ENCODE assay signal across 36 cellular contexts in genomic region chr4:144654161-144654560, GRCh38. TPM values are rescaled to one million over a fixed set of nuclear protein-coding genes. Genes with fewer than 3 reads are reported as not detected.
"Had no signal": no experiment of that assay in that cellular context is flagged by ENCODE, and none has a peak within 500 bp of the region (broad histone marks: within the 10 kb centered on the region; RNA-seq: fewer than 3 reads in every experiment).

No MANE protein-coding gene starts in this region.

- H3K27me3 Mint-ChIP-seq: central memory CD8-positive, alpha-beta T cell had no signal

- H3K27ac Mint-ChIP-seq: activated B cell treated with CpG ODN at 0.5 μM for 24 hours; activated CD4-positive, alpha-beta memory T cell treated with anti-CD3 and anti-CD28 coated beads for 36 hours; activated CD4-positive, alpha-beta T cell treated with anti-CD3 and anti-CD28 coated beads, Interleukin-2, amount 10 ng/mL, durations not matched to agents 24 days and 14 days; activated CD8-positive, alpha-beta memory T cell treated with anti-CD3 and anti-CD28 coated beads, Interleukin-2, amount 10 ng/mL, durations not matched to agents 7 days and 5 days; activated CD8-positive, alpha-beta T cell treated with anti-CD3 and anti-CD28 coated beads for 36 hours; activated naive CD4-positive, alpha-beta T cell treated with anti-CD3 and anti-CD28 coated beads, Interleukin-2, amount 10 ng/mL, durations not matched to agents 7 days and 5 days; activated naive CD4-positive, alpha-beta T cell treated with anti-CD3 and anti-CD28 coated beads, Interleukin-2, amount 50 U/mL, for 24 hours; activated naive CD8-positive, alpha-beta T cell; activated naive CD8-positive, alpha-beta T cell treated with anti-CD3 and anti-CD28 coated beads, Interleukin-2, amount 10 ng/mL, durations not matched to agents 7 days and 5 days; activated naive CD8-positive, alpha-beta T cell treated with anti-CD3 and anti-CD28 coated beads, Interleukin-2, amount 50 U/mL, for 24 hours; activated T-cell treated with anti-CD3 and anti-CD28 coated beads, Interleukin-2, amount 50 U/mL, for 24 hours; activated T-helper 2 cell treated with anti-CD3 and anti-CD28 coated beads, Interferon-gamma antibody, Interleukin-2, Interleukin-4, amounts not matched to agents 10 μg/mL and 5 μg/mL and 100 μg/mL, durations not matched to agents 14 hours and 24 hours and 36 hours; brain; T-helper 1 cell treated with Interleukin-12 subunit alpha and Interleukin-12 subunit beta and Interleukin-4 antibody, amounts not matched to agents 30 μg/mL and 1 μg/mL, for 36 hours; T-helper 2 cell treated with Interferon-gamma antibody and Interleukin-4, amounts not matched to agents 5 μg/mL and 100 μg/mL, for 36 hours had no signal

- H3K27ac ChIP-seq: ascending aorta, cardiac muscle cell, VCaP had no signal

- H3K27me3 ChIP-seq: ascending aorta had no signal

- H3K4me1 Mint-ChIP-seq: activated B cell treated with CpG ODN at 0.5 μM for 24 hours; activated CD4-positive, alpha-beta T cell treated with anti-CD3 and anti-CD28 coated beads, Interleukin-2, amount 10 ng/mL, durations not matched to agents 24 days and 14 days; activated CD8-positive, alpha-beta memory T cell treated with anti-CD3 and anti-CD28 coated beads, Interleukin-2, amount 10 ng/mL, durations not matched to agents 7 days and 5 days; activated naive CD4-positive, alpha-beta T cell treated with anti-CD3 and anti-CD28 coated beads, Interleukin-2, amount 10 ng/mL, durations not matched to agents 7 days and 5 days; activated naive CD4-positive, alpha-beta T cell treated with anti-CD3 and anti-CD28 coated beads, Interleukin-2, amount 50 U/mL, for 24 hours; activated naive CD8-positive, alpha-beta T cell treated with anti-CD3 and anti-CD28 coated beads, Interleukin-2, amount 10 ng/mL, durations not matched to agents 7 days and 5 days; activated naive CD8-positive, alpha-beta T cell treated with anti-CD3 and anti-CD28 coated beads, Interleukin-2, amount 50 U/mL, for 24 hours; central memory CD8-positive, alpha-beta T cell had no signal

- H3K36me3 ChIP-seq: ascending aorta, cardiac muscle cell had no signal

- H3K9me3 ChIP-seq: ascending aorta had no signal

- H3K4me1 ChIP-seq: ascending aorta had no signal

- H3K9me3 Mint-ChIP-seq: activated B cell treated with CpG ODN at 0.5 μM for 24 hours; activated CD4-positive, alpha-beta memory T cell treated with anti-CD3 and anti-CD28 coated beads for 36 hours; activated CD4-positive, alpha-beta T cell treated with anti-CD3 and anti-CD28 coated beads, Interleukin-2, amount 10 ng/mL, durations not matched to agents 24 days and 14 days; activated CD8-positive, alpha-beta T cell treated with anti-CD3 and anti-CD28 coated beads for 36 hours; activated naive CD4-positive, alpha-beta T cell treated with anti-CD3 and anti-CD28 coated beads, Interleukin-2, amount 10 ng/mL, durations not matched to agents 7 days and 5 days; activated naive CD4-positive, alpha-beta T cell treated with anti-CD3 and anti-CD28 coated beads, Interleukin-2, amount 50 U/mL, for 24 hours; activated naive CD8-positive, alpha-beta T cell treated with anti-CD3 and anti-CD28 coated beads, Interleukin-2, amount 10 ng/mL, durations not matched to agents 7 days and 5 days; activated naive CD8-positive, alpha-beta T cell treated with anti-CD3 and anti-CD28 coated beads, Interleukin-2, amount 50 U/mL, for 24 hours; activated T-cell treated with anti-CD3 and anti-CD28 coated beads, Interleukin-2, amount 50 U/mL, for 24 hours; activated T-helper 2 cell treated with anti-CD3 and anti-CD28 coated beads, Interferon-gamma antibody, Interleukin-2, Interleukin-4, amounts not matched to agents 10 μg/mL and 5 μg/mL and 100 μg/mL, durations not matched to agents 14 hours and 24 hours and 36 hours; brain; T-helper 1 cell treated with Interleukin-12 subunit alpha and Interleukin-12 subunit beta and Interleukin-4 antibody, amounts not matched to agents 30 μg/mL and 1 μg/mL, for 36 hours; T-helper 2 cell treated with Interferon-gamma antibody and Interleukin-4, amounts not matched to agents 5 μg/mL and 100 μg/mL, for 36 hours had no signal

- H3K36me3 Mint-ChIP-seq: activated CD4-positive, alpha-beta memory T cell treated with anti-CD3 and anti-CD28 coated beads for 36 hours; activated CD8-positive, alpha-beta memory T cell treated with anti-CD3 and anti-CD28 coated beads, Interleukin-2, amount 10 ng/mL, durations not matched to agents 7 days and 5 days; activated naive CD4-positive, alpha-beta T cell treated with anti-CD3 and anti-CD28 coated beads, Interleukin-2, amount 10 ng/mL, durations not matched to agents 7 days and 5 days; activated naive CD4-positive, alpha-beta T cell treated with anti-CD3 and anti-CD28 coated beads, Interleukin-2, amount 50 U/mL, for 24 hours; activated naive CD8-positive, alpha-beta T cell; activated naive CD8-positive, alpha-beta T cell treated with anti-CD3 and anti-CD28 coated beads, Interleukin-2, amount 10 ng/mL, durations not matched to agents 7 days and 5 days; brain had no signal

- H3K4me3 ChIP-seq: ascending aorta, cardiac muscle cell had no signal

- ATAC-seq: activated CD8-positive, alpha-beta memory T cell treated with anti-CD3 and anti-CD28 coated beads, Interleukin-2, amount 10 ng/mL, durations not matched to agents 7 days and 5 days; activated CD8-positive, alpha-beta T cell treated with anti-CD3 and anti-CD28 coated beads for 36 hours; activated naive CD8-positive, alpha-beta T cell treated with anti-CD3 and anti-CD28 coated beads, Interleukin-2, amount 50 U/mL, for 24 hours had no signal

- H3K4me3 Mint-ChIP-seq: activated B cell treated with CpG ODN at 0.5 μM for 24 hours; activated CD4-positive, alpha-beta memory T cell treated with anti-CD3 and anti-CD28 coated beads for 36 hours; activated CD4-positive, alpha-beta T cell treated with anti-CD3 and anti-CD28 coated beads, Interleukin-2, amount 10 ng/mL, durations not matched to agents 24 days and 14 days; activated CD8-positive, alpha-beta memory T cell treated with anti-CD3 and anti-CD28 coated beads, Interleukin-2, amount 10 ng/mL, durations not matched to agents 7 days and 5 days; activated CD8-positive, alpha-beta T cell treated with anti-CD3 and anti-CD28 coated beads for 36 hours; activated naive CD4-positive, alpha-beta T cell treated with anti-CD3 and anti-CD28 coated beads, Interleukin-2, amount 10 ng/mL, durations not matched to agents 7 days and 5 days; activated naive CD4-positive, alpha-beta T cell treated with anti-CD3 and anti-CD28 coated beads, Interleukin-2, amount 50 U/mL, for 24 hours; activated naive CD8-positive, alpha-beta T cell; activated naive CD8-positive, alpha-beta T cell treated with anti-CD3 and anti-CD28 coated beads, Interleukin-2, amount 10 ng/mL, durations not matched to agents 7 days and 5 days; activated naive CD8-positive, alpha-beta T cell treated with anti-CD3 and anti-CD28 coated beads, Interleukin-2, amount 50 U/mL, for 24 hours; activated T-cell treated with anti-CD3 and anti-CD28 coated beads, Interleukin-2, amount 50 U/mL, for 24 hours; brain; central memory CD8-positive, alpha-beta T cell; T-helper 1 cell treated with Interleukin-12 subunit alpha and Interleukin-12 subunit beta and Interleukin-4 antibody, amounts not matched to agents 30 μg/mL and 1 μg/mL, for 36 hours; T-helper 2 cell treated with Interferon-gamma antibody and Interleukin-4, amounts not matched to agents 5 μg/mL and 100 μg/mL, for 36 hours had no signal

- DNase-seq: activated B cell treated with CpG ODN at 0.5 μM for 24 hours; activated CD4-positive, alpha-beta memory T cell treated with anti-CD3 and anti-CD28 coated beads for 36 hours; activated CD4-positive, alpha-beta T cell treated with anti-CD3 and anti-CD28 coated beads for 4 hours; activated CD4-positive, alpha-beta T cell treated with anti-CD3 and anti-CD28 coated beads, Interleukin-2, amount 10 ng/mL, durations not matched to agents 24 days and 14 days; activated CD4-positive, alpha-beta T cell treated with anti-CD3 and anti-CD28 coated beads, Interleukin-2, amount 50 U/mL, for 1 hour; activated CD4-positive, alpha-beta T cell treated with anti-CD3 and anti-CD28 coated beads, Interleukin-2, amount 50 U/mL, for 4 hours; activated CD4-positive, CD25-positive, alpha-beta regulatory T cell treated with anti-CD3 and anti-CD28 coated beads, Interleukin-2, amount 50 U/mL, for 72 hours; activated CD8-positive, alpha-beta memory T cell treated with anti-CD3 and anti-CD28 coated beads, Interleukin-2, amount 10 ng/mL, durations not matched to agents 7 days and 5 days; activated CD8-positive, alpha-beta memory T cell treated with anti-CD3 and anti-CD28 coated beads, Interleukin-2, amount 50 U/mL, for 48 hours; activated CD8-positive, alpha-beta T cell treated with anti-CD3 and anti-CD28 coated beads for 36 hours; activated effector memory CD4-positive, alpha-beta T cell treated with Interleukin-2 at 50 U/mL for 16 hours; activated gamma-delta T cell; activated naive CD4-positive, alpha-beta T cell treated with anti-CD3 and anti-CD28 coated beads, Interleukin-2, amount 10 ng/mL, durations not matched to agents 7 days and 5 days; activated naive CD4-positive, alpha-beta T cell treated with Interleukin-2 at 50 U/mL for 16 hours; activated naive CD8-positive, alpha-beta T cell treated with anti-CD3 and anti-CD28 coated beads, Interleukin-2, amount 10 ng/mL, durations not matched to agents 7 days and 5 days; activated naive CD8-positive, alpha-beta T cell treated with anti-CD3 and anti-CD28 coated beads, Interleukin-2, amount 50 U/mL, for 24 hours; activated T-cell treated with anti-CD3 and anti-CD28 coated beads, Interleukin-2, amount 50 U/mL, for 24 hours; activated T-cell treated with anti-CD3 and anti-CD28 coated beads, Interleukin-2, amount 50 U/mL, for 48 hours; amygdala; anterior cingulate cortex; caudate nucleus; cerebellar nuclear complex; T-helper 1 cell; T-helper 2 cell; T-helper 9 cell had no signal

RNA-seq across cellular contexts. Expression of gene HHIP, which starts 8.2 kb away (rescaled TPM):
- total RNA-seq: activated B cell treated with CpG ODN at 0.5 μM for 24 hours; activated CD4-positive, alpha-beta memory T cell treated with anti-CD3 and anti-CD28 coated beads for 36 hours; activated CD4-positive, alpha-beta T cell treated with anti-CD3 and anti-CD28 coated beads, Interleukin-2, amount 10 ng/mL, durations not matched to agents 24 days and 14 days; activated CD8-positive, alpha-beta memory T cell treated with anti-CD3 and anti-CD28 coated beads, Interleukin-2, amount 10 ng/mL, durations not matched to agents 7 days and 5 days; activated CD8-positive, alpha-beta T cell treated with anti-CD3 and anti-CD28 coated beads for 36 hours; activated naive CD8-positive, alpha-beta T cell treated with anti-CD3 and anti-CD28 coated beads, Interleukin-2, amount 10 ng/mL, durations not matched to agents 7 days and 5 days; activated T-helper 2 cell treated with anti-CD3 and anti-CD28 coated beads, Interferon-gamma antibody, Interleukin-2, Interleukin-4, amounts not matched to agents 10 μg/mL and 5 μg/mL and 100 μg/mL, durations not matched to agents 14 hours and 24 hours and 36 hours; bronchial epithelial cell; cardiac muscle cell had no signal
